6 cellular contexts compared by ENCODE assay signal in genomic region chr4:139092271-139092670, GRCh38.
"Had no signal": no experiment of that assay in that cellular context is flagged by ENCODE, and none has a peak within 500 bp of the region (broad histone marks: within the 10 kb centered on the region; RNA-seq: fewer than 3 reads in every experiment).

No MANE protein-coding gene starts in this region.

- H3K9me3 Mint-ChIP-seq: IgD-negative memory B cell had no signal

- H3K4me3 ChIP-seq: K562 had no signal

- H3K36me3 Mint-ChIP-seq: IgD-negative memory B cell had no signal

- H3K27me3 Mint-ChIP-seq: IgD-negative memory B cell had no signal

- H3K27ac ChIP-seq: HL-60 had no signal

- DNase-seq: IMR-90, KBM-7 had no signal

- ATAC-seq: HepG2, K562 had no signal

- H3K4me3 Mint-ChIP-seq: IgD-negative memory B cell had no signal

- H3K27ac Mint-ChIP-seq: IgD-negative memory B cell had no signal
